Comparison of ENCODE assay signal across 14 cellular contexts in the genomic region with DNA sequence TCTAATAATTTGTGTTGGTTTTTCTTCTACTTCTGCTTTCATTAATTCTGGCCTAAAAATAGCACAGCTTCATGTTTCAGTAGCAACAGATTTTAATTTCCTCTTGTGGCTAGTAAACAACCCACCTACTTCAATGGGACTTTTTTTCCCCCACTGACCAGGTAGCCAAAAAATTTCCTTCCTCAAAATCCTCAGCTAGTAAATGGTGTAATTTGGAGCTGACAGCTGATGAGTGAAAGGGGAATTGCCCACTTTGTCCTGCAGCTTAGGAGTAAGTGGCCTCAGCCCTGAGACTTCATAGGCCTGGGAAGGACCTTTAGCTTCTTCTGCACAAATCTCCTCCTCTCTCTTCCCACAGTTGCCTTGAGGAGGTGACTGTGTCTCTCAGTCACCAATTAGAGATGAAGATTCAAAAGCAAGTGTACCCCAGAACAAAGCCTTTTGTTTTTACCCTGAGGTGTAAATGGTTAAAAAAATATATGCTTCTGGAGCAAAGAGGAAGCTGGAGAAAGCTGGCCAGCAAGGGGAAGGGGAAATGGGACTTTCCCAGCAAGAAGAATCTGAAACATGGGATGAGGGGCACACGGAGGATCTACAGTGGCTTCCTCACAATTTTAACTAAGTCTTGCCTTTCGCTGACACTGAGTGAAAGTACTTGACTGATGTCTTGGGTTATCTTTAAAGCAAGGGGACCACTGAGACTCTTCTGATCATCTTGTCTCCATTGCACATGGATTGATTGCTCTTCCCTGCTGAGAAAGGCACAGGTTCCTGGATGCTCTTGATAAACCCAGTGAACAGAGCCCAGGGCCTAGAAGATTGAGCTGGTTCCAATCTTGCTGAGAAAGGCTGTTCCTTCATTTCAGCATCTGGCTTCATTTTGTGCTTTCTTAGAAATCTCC. TPM values are rescaled to one million over a fixed set of nuclear protein-coding genes. Genes with fewer than 3 reads are reported as not detected.
DNase-seq lines count a peak whose midpoint lies in the region; ATAC-seq, FAIRE-seq and TF ChIP-seq lines count a peak whose summit lies in the region.
"Had no signal": no experiment of that assay in that cellular context is flagged by ENCODE, and none has a peak within 500 bp of the region (broad histone marks: within the 10 kb centered on the region; RNA-seq: fewer than 3 reads in every experiment).

No MANE protein-coding gene starts in this region.

- TF ChIP-seq RAD21 in H1 (IDR thresholded peaks at IDR 0.05 in 1 of 2, conservative IDR thresholded peaks at IDR 0.05 in 1 of 2; ENCODE audit: low read depth in 2 of 2, low read length in 2 of 2): no peak

- no peaks in the 10 kb centered on the region for H3K9me2 ChIP-seq in Loucy (replicated peaks; ENCODE audit: low read depth, low read length)

- H2BK12ac ChIP-seq in H1 (ENCODE audit: low read depth, low read length): no peak overlapping the region

- H4K91ac ChIP-seq in H1 (replicated peaks; ENCODE audit: insufficient read length, low read length): no peak overlapping the region

- H3K14ac ChIP-seq in H1 (ENCODE audit: insufficient read length): no peak overlapping the region

- FAIRE-seq in GM12892 (lab: Jason Lieb, UNC) (peak; percentile 30), H1 (lab: Jason Lieb, UNC) (no peak)

- TF ChIP-seq POLR2A in GM12892 (IDR thresholded peaks at IDR 0.05; ENCODE audit: low read depth, low read length): no peak
- TF ChIP-seq POLR2A in H1 (IDR thresholded peaks at IDR 0.05; ENCODE audit: control extremely low read depth in 1 of 2, low read depth in 2 of 2, low read length in 2 of 2): no peak

- no peaks in the 10 kb centered on the region for H4K20me1 ChIP-seq in Loucy (ENCODE audit: insufficient read depth, low read length, poor library complexity, severe bottlenecking)
- H4K20me1 ChIP-seq in H1 (replicated peaks in 1 of 2; ENCODE audit: control insufficient read depth in 1 of 2, insufficient read depth in 2 of 2, low read length in 2 of 2): no peaks in the 10 kb centered on the region

- no peak overlapping the region for H3K27ac ChIP-seq in H1 (ENCODE audit: low read depth, low read length)
- H3K27ac ChIP-seq: RWPE1 had no signal

- H3K27ac Mint-ChIP-seq in stimulated activated naive B cell treated with anti-CD40 and anti-IgM and Interleukin-4, amounts not matched to agents 10 μg/mL and 1 μg/mL and 100 μg/mL, for 72 hours: peak overlapping the region; percentile 9

- peaks cover 11 to 12% of the 10 kb centered on the region in 2 donors for H3K4me1 Mint-ChIP-seq in stimulated activated naive B cell treated with anti-CD40 and anti-IgM and Interleukin-4, amounts not matched to agents 10 μg/mL and 1 μg/mL and 100 μg/mL, for 72 hours

- H3K27me3 ChIP-seq in Loucy (ENCODE audit: insufficient read depth, low read length, poor library complexity, severe bottlenecking): no peaks in the 10 kb centered on the region
- H3K27me3 ChIP-seq in H1 (replicated peaks in 1 of 4; ENCODE audit: control insufficient read depth in 3 of 4, extremely low read depth in 1 of 4, insufficient read depth in 3 of 4, low read length in 3 of 4): no peaks in the 10 kb centered on the region

- 92% methylated on average over 2 of the region's 2 CpGs; no CpG with 5 or more reads in 1 of the 2 experiments for WGBS in H1 (ENCODE audit: extremely low coverage in 1 of 2, insufficient coverage in 1 of 2, insufficient read length in 1 of 2, insufficient replicate concordance in 2 of 2, low coverage in 1 of 2, low lambda C conversion rate in 2 of 2, missing lambda C conversion rate in 1 of 2), 2 experiments

- H3K9me3 Mint-ChIP-seq in stimulated activated naive B cell treated with anti-CD40 and anti-IgM and Interleukin-4, amounts not matched to agents 10 μg/mL and 1 μg/mL and 100 μg/mL, for 72 hours: peaks cover 5 to 7% of the 10 kb centered on the region in 2 donors

- H2AK5ac ChIP-seq in H1 (ENCODE audit: low read depth, low read length): no peak overlapping the region

- H3K4me1 ChIP-seq in Loucy (ENCODE audit: insufficient read depth, low read length, poor library complexity, severe bottlenecking): peaks cover 5% of the 10 kb centered on the region
- H3K4me1 ChIP-seq in H1 (replicated peaks in 1 of 4; ENCODE audit: control insufficient read depth in 3 of 4, insufficient read depth in 4 of 4, low read length in 3 of 4): no peaks in the 10 kb centered on the region

- DNase-seq in GM12892 (ENCODE audit: insufficient read length) (no peak), H1 (ENCODE audit: low read depth in 1 of 2, low spot score in 2 of 2) (no peak), cerebellum (ENCODE audit: low spot score) (no peak), SKM-1 treated with dmso at 0.1 percent for 144 hours (lab: John Stamatoyannopoulos, UW; ENCODE audit: unreplicated experiment) (no peak)
- no peak for DNase-seq in stimulated activated naive B cell treated with anti-CD40 and anti-IgM and Interleukin-4, amounts not matched to agents 10 μg/mL and 1 μg/mL and 100 μg/mL, for 72 hours
- no peak for DNase-seq in stimulated activated CD4-positive, alpha-beta T cell treated with anti-CD3 and anti-CD28 coated beads, Interleukin-2, amount 100 ng/mL, for 48 hours
- DNase-seq: DMS153, NCI-H146, NCI-H2081 treated with DMSO at 0.1 percent for 48 hours, NCI-H526, OCI-M1 had no signal

- H3K18ac ChIP-seq in H1 (ENCODE audit: extremely low read depth, low read length): no peak overlapping the region

- H3K4me2 ChIP-seq in Loucy (ENCODE audit: low read depth, low read length, poor library complexity, severe bottlenecking) (no peak overlapping the region), H1 (ENCODE audit: insufficient read depth in 1 of 2, low read depth in 2 of 2, low read length in 2 of 2) (no peak overlapping the region)

- no peak overlapping the region for H2BK5ac ChIP-seq in H1 (ENCODE audit: low read depth, low read length)

- H3K36me3 ChIP-seq in Loucy (ENCODE audit: insufficient read depth, low read length) (no peaks in the 10 kb centered on the region), H1 (ENCODE audit: control insufficient read depth in 2 of 4, insufficient read depth in 4 of 4, low read length in 3 of 4) (no peaks in the 10 kb centered on the region)

- no peak overlapping the region for H3K4me3 ChIP-seq in Loucy (ENCODE audit: low read length, poor library complexity, severe bottlenecking)
- no peak overlapping the region for H3K4me3 ChIP-seq in H1 (ENCODE audit: extremely low read depth in 1 of 4, insufficient read depth in 2 of 4, low read depth in 3 of 4, low read length in 4 of 4)

- no peak overlapping the region for H3K56ac ChIP-seq in H1 (replicated peaks; ENCODE audit: insufficient read length, low read depth, low read length)

- no peak overlapping the region for H3K4ac ChIP-seq in H1 (replicated peaks; ENCODE audit: insufficient read length, low read depth, low read length)

- H2BK15ac ChIP-seq in H1 (ENCODE audit: low read length): no peak overlapping the region

- H3K9me3 ChIP-seq in Loucy (ENCODE audit: insufficient read depth, low read depth, low read length) (no peaks in the 10 kb centered on the region), H1 (ENCODE audit: insufficient read depth in 2 of 2, low read depth in 1 of 2, low read length in 1 of 2) (no peaks in the 10 kb centered on the region)

- no peaks in the 10 kb centered on the region for H3K23me2 ChIP-seq in H1 (ENCODE audit: low read depth, low read length)

- no peaks in the 10 kb centered on the region for H3K27me3 Mint-ChIP-seq in stimulated activated naive B cell treated with anti-CD40 and anti-IgM and Interleukin-4, amounts not matched to agents 10 μg/mL and 1 μg/mL and 100 μg/mL, for 72 hours

- no peak overlapping the region for H4K5ac ChIP-seq in H1 (ENCODE audit: insufficient read length, low read depth, low read length)

- peaks cover 0 to 4% of the 10 kb centered on the region in 2 donors for H3K36me3 Mint-ChIP-seq in stimulated activated naive B cell treated with anti-CD40 and anti-IgM and Interleukin-4, amounts not matched to agents 10 μg/mL and 1 μg/mL and 100 μg/mL, for 72 hours

- H3K9ac ChIP-seq in Loucy (ENCODE audit: low read depth, low read length, poor library complexity, severe bottlenecking) (no peak overlapping the region), H1 (replicated peaks in 1 of 4; ENCODE audit: extremely low read depth in 1 of 4, low read depth in 3 of 4, low read length in 3 of 4) (no peak overlapping the region)

- no peak overlapping the region for H3K23ac ChIP-seq in H1 (ENCODE audit: insufficient read length)

- H4K8ac ChIP-seq in H1 (ENCODE audit: extremely low read depth, insufficient read depth, low read length): no peak overlapping the region

- no peak overlapping the region for H2BK120ac ChIP-seq in H1 (replicated peaks; ENCODE audit: low read depth, low read length)

- CTCF ChIA-PET in H1 (lab: Charles Lee; ENCODE audit: partially characterized antibody): interaction anchor here (1.2 kb wide), 1 partner anchor 18 kb away, joined by 3 read pairs; no protein-coding TSS in a partner anchor

- ATAC-seq in stimulated activated naive B cell treated with anti-CD40 and anti-IgM and Interleukin-4, amounts not matched to agents 10 μg/mL and 1 μg/mL and 100 μg/mL, for 72 hours (replicated peaks): peak in 1 of 2 donors; percentile 20

- no peak overlapping the region for H3K4me3 Mint-ChIP-seq in stimulated activated naive B cell treated with anti-CD40 and anti-IgM and Interleukin-4, amounts not matched to agents 10 μg/mL and 1 μg/mL and 100 μg/mL, for 72 hours

- POLR2A ChIA-PET in H1 (lab: Charles Lee; ENCODE audit: partially characterized antibody): no interaction called here

- no peaks in the 10 kb centered on the region for H3F3A ChIP-seq in Loucy (ENCODE audit: low read depth)

- TF ChIP-seq EP300 in H1 (IDR thresholded peaks at IDR 0.05; ENCODE audit: borderline replicate concordance in 1 of 2, low read depth in 2 of 2, low read length in 2 of 2): no peak

- TF ChIP-seq CTCF in Loucy (conservative IDR thresholded peaks at IDR 0.05; ENCODE audit: low read length) (no peak), H1 (IDR thresholded peaks at IDR 0.05; ENCODE audit: control extremely low read depth in 1 of 3, insufficient read depth in 1 of 3, low read depth in 1 of 3, low read length in 3 of 3) (no peak)

- H3K79me2 ChIP-seq in Loucy (ENCODE audit: insufficient read depth, low read length) (no peaks in the 10 kb centered on the region), H1 (ENCODE audit: control insufficient read depth in 1 of 2, insufficient read depth in 2 of 2, low read length in 2 of 2) (no peaks in the 10 kb centered on the region)

- H2AFZ ChIP-seq in Loucy (ENCODE audit: low read length) (peak overlapping the region; percentile 50), H1 (ENCODE audit: low read length) (0 out of 2 replicates have a peak overlapping the region, but pooled peaks have one; percentile 22)

- no peaks in the 10 kb centered on the region for H3K79me1 ChIP-seq in H1 (ENCODE audit: low read depth, low read length)

- H2BK20ac ChIP-seq in H1 (ENCODE audit: low read length): no peak overlapping the region

RNA-seq across cellular contexts. Expression of gene VCAM1, which starts 35.8 kb away (rescaled TPM):
- 2.8 TPM for polyA plus RNA-seq in GM12892 (2012; ENCODE audit: missing spikeins)
- 0.21 TPM in 1 of 2 replicates, not detected in the other for total RNA-seq in H1 (2021; fragmentation: NEBNext Ultra II Directional; extraction: Animal tissue kit (Norgen Biotek cat#: 25700))
- 0.03 and 0.21 TPM in 2 replicates for polyA plus RNA-seq in H1 (2011; rRNA removed)
- 0.14 TPM for polyA plus RNA-seq in H1 (2011; cell fraction: cytosol; rRNA removed)
- 0.09 TPM for polyA plus RNA-seq in H1 (2011; cell fraction: nucleus; rRNA removed)
- 0.31 to 0.36 TPM (median 0.35 TPM) in 4 replicates for polyA plus RNA-seq in H1 (2012, experiment 1 of 2)
- polyA plus RNA-seq in H1 (2012, experiment 2 of 2): not detected
- polyA plus RNA-seq in H1 (2013, experiment 1 of 2): 0.02 TPM
- polyA plus RNA-seq in H1 (2013, experiment 2 of 2): 0.06 TPM
- polyA minus RNA-seq in H1 (2011; rRNA and poly(A)+ RNA removed): 0.16 and 0.90 TPM in 2 replicates
- not detected for polyA minus RNA-seq in H1 (2011; cell fraction: cytosol; rRNA and poly(A)+ RNA removed)
- not detected for polyA minus RNA-seq in H1 (2011; cell fraction: nucleus; rRNA and poly(A)+ RNA removed)
- 22.4 TPM for total RNA-seq in cerebellum
- total RNA-seq: SK-MEL-5 had no signal

Comparison
In these comparisons a context has a peak if more than half of its experiments do, and no peak if none do; other contexts are left out.
1. RNA of gene VCAM1, which starts 35.8 kb away (total RNA-seq): 22.4 TPM in cerebellum (single experiment); 0.21 TPM in H1; every median in the first group is over 10 times any median in the second.